1 cellular context compared by ENCODE assay signal in genomic region chr5:180665682-180666404, GRCh38.
TF ChIP-seq lines count a peak whose summit lies in the region.

No MANE protein-coding gene starts in this region.

TF ChIP-seq in K562, 482 proteins besides CTCF, POLR2A, EP300 and RAD21 (continued from another document):
- TF ChIP-seq MGA (IDR thresholded peaks at IDR 0.05) (0 out of 2 replicates have a peak, but pooled peaks have one; percentile 13), ZNF77 (CRISPR knock-in tag; IDR thresholded peaks at IDR 0.05) (no peak), SPI1 (IDR thresholded peaks at IDR 0.05; ENCODE audit: borderline replicate concordance, low read depth, low read length) (peak; percentile 92), L3MBTL2 (IDR thresholded peaks at IDR 0.05) (peak; percentile 66)
TF ChIP-seq in K562: peak in this region for 3.
